In the genomic region with DNA sequence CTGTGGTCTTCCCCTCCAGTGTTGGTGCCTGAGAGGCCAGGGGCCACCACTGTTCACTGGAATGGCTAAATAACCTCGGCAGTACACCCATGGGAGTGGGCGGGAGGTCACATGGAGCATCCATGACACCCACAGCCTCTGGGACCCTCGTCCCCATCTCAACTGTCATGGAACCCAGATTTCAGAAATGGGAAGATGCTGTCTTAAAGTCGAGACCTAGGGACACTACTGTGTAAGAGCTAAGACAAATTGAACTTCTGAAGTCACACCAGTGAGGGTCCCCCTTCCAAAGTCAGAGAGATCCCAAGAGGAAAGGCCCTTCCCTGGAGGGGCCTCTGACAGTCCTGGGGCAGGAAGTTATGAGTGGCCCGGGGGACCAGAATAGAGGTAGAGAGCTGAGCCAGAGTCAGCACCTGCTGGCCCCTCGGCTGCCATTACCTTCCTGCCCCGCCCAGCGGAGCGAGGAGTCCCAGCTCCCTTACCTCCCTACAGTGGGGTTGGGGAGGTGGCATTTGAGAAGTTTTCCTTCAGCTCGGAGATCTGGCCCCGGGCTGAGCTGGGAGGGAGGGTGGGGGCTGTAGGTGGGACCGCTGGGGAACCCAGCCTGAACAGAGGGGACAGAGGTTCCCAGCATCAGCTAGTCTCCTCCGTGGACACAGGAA, we compare ENCODE assay signal across 31 cellular contexts. TPM values are rescaled to one million over a fixed set of nuclear protein-coding genes. Genes with fewer than 3 reads are reported as not detected.
"Had no signal": no experiment of that assay in that cellular context is flagged by ENCODE, and none has a peak within 500 bp of the region (broad histone marks: within the 10 kb centered on the region; RNA-seq: fewer than 3 reads in every experiment).

No MANE protein-coding gene starts in this region.

- H3K36me3 Mint-ChIP-seq: activated CD4-positive, alpha-beta memory T cell treated with anti-CD3 and anti-CD28 coated beads for 36 hours; activated naive CD8-positive, alpha-beta T cell had no signal

- H3K27ac Mint-ChIP-seq: activated B cell treated with CpG ODN at 0.5 μM for 24 hours; activated CD4-positive, alpha-beta memory T cell treated with anti-CD3 and anti-CD28 coated beads for 36 hours; activated naive CD4-positive, alpha-beta T cell treated with anti-CD3 and anti-CD28 coated beads, Interleukin-2, amount 10 ng/mL, durations not matched to agents 7 days and 5 days; activated naive CD8-positive, alpha-beta T cell; activated naive CD8-positive, alpha-beta T cell treated with anti-CD3 and anti-CD28 coated beads, Interleukin-2, amount 50 U/mL, for 24 hours; T-helper 1 cell treated with Interleukin-12 subunit alpha and Interleukin-12 subunit beta and Interleukin-4 antibody, amounts not matched to agents 30 μg/mL and 1 μg/mL, for 36 hours; T-helper 2 cell treated with Interferon-gamma antibody and Interleukin-4, amounts not matched to agents 5 μg/mL and 100 μg/mL, for 36 hours had no signal

- H3K4me3 ChIP-seq: MG63, SJCRH30, SK-N-MC had no signal

- H3K9me3 ChIP-seq: MG63, SJCRH30 had no signal

- H3K9me3 Mint-ChIP-seq: activated B cell treated with CpG ODN at 0.5 μM for 24 hours; activated CD4-positive, alpha-beta memory T cell treated with anti-CD3 and anti-CD28 coated beads for 36 hours; activated naive CD8-positive, alpha-beta T cell treated with anti-CD3 and anti-CD28 coated beads, Interleukin-2, amount 50 U/mL, for 24 hours; T-helper 2 cell treated with Interferon-gamma antibody and Interleukin-4, amounts not matched to agents 5 μg/mL and 100 μg/mL, for 36 hours had no signal

- H3K27me3 ChIP-seq: SJCRH30 had no signal

- H3K36me3 ChIP-seq: brain microvascular endothelial cell, SJCRH30 had no signal

- H3K4me1 ChIP-seq: SJCRH30 had no signal

- H3K27ac ChIP-seq: brain microvascular endothelial cell, SJCRH30, SK-N-MC had no signal

- ATAC-seq: activated naive CD8-positive, alpha-beta T cell treated with anti-CD3 and anti-CD28 coated beads, Interleukin-2, amount 50 U/mL, for 24 hours; Panc1 had no signal

- DNase-seq: activated B cell treated with CpG ODN at 0.5 μM for 24 hours; activated CD4-positive, alpha-beta memory T cell treated with anti-CD3 and anti-CD28 coated beads for 36 hours; activated CD4-positive, alpha-beta T cell treated with anti-CD3 and anti-CD28 coated beads for 4 hours; activated CD4-positive, alpha-beta T cell treated with anti-CD3 and anti-CD28 coated beads, Interleukin-2, amount 50 U/mL, for 1 hour; activated CD4-positive, CD25-positive, alpha-beta regulatory T cell treated with anti-CD3 and anti-CD28 coated beads, Interleukin-2, amount 50 U/mL, for 72 hours; activated CD8-positive, alpha-beta memory T cell treated with anti-CD3 and anti-CD28 coated beads, Interleukin-2, amount 50 U/mL, for 4 hours; activated effector memory CD4-positive, alpha-beta T cell treated with Interleukin-2 at 50 U/mL for 16 hours; activated naive CD4-positive, alpha-beta T cell treated with anti-CD3 and anti-CD28 coated beads, Interleukin-2, amount 10 ng/mL, durations not matched to agents 7 days and 5 days; activated naive CD8-positive, alpha-beta T cell treated with anti-CD3 and anti-CD28 coated beads, Interleukin-2, amount 50 U/mL, for 24 hours; activated T-cell treated with anti-CD3 and anti-CD28 coated beads for 4 hours; activated T-cell treated with anti-CD3 and anti-CD28 coated beads, Interleukin-2, amount 50 U/mL, for 48 hours; anterior cingulate cortex; brain microvascular endothelial cell; central memory CD4-positive, alpha-beta T cell; Kasumi-1; MG63; NCI-H1048; NCI-H1105 treated with DMSO at 0.1 percent for 48 hours; NCI-H1436; NCI-H1694; NCI-H2029; NCI-H345; NCI-H524 treated with DMSO at 0.1 percent for 48 hours; SHP77; SJCRH30 had no signal

- H3K4me3 Mint-ChIP-seq: activated B cell treated with CpG ODN at 0.5 μM for 24 hours; activated CD4-positive, alpha-beta memory T cell treated with anti-CD3 and anti-CD28 coated beads for 36 hours; activated naive CD4-positive, alpha-beta T cell treated with anti-CD3 and anti-CD28 coated beads, Interleukin-2, amount 10 ng/mL, durations not matched to agents 7 days and 5 days; activated naive CD8-positive, alpha-beta T cell; activated naive CD8-positive, alpha-beta T cell treated with anti-CD3 and anti-CD28 coated beads, Interleukin-2, amount 50 U/mL, for 24 hours; T-helper 1 cell treated with Interleukin-12 subunit alpha and Interleukin-12 subunit beta and Interleukin-4 antibody, amounts not matched to agents 30 μg/mL and 1 μg/mL, for 36 hours; T-helper 2 cell treated with Interferon-gamma antibody and Interleukin-4, amounts not matched to agents 5 μg/mL and 100 μg/mL, for 36 hours had no signal

RNA-seq across cellular contexts. Expression of gene BARX1, which starts 7.6 kb away (rescaled TPM):
- total RNA-seq: activated B cell treated with CpG ODN at 0.5 μM for 24 hours, RPMI7951, SJCRH30 had no signal
